In the genomic region with DNA sequence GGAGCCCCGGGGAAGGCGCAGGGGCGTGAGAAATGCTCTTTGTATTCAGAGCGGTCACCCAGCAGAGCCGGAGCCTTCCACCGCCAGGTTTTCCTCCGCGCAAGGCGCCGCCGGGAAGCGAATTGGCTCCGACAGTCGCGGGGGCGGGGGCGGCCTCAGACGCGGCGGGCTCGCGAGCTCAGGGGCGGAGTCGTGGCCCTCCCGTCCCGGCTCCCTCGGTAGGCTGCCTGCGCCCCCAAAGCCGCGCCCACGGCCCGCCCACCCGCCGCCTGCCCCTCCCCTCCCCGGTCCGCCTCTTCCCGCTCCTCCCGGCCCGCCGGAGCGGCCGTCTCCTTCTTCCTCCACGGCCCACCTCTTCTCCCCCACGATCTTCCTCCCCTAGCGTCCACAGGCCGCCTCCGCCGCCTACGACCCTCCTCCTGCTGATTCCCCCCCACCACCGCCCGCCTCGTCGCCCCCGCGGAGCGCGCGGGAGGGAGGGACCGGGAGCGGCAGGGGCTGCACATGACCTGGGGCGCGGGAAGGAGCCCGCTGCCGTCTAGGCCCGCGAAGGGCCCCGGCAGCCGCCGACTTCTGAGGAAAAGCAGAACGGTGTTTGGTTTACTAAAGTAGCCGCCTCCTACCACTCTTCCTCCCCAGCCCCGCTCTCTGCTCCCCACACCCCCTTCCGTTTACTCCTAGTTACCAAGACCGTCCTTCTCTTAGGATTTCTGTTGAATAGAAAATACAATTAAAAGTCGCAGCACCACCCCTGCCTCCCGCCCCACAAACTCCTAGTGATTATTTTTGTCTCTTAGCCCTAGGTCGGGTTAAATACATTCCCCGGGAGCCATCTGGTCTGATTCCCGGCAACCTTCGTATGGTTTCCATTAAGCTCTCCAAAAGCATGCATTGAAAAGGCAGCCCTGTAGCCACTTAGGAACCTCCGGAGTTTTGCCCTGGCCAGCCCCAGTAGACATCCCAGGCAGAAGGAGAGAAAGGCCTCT, we compare ENCODE assay signal across 8 cellular contexts. TPM values are rescaled to one million over a fixed set of nuclear protein-coding genes. Genes with fewer than 3 reads are reported as not detected.
A peak's percentile ranks its signal among the peaks of the same experiment; 100 is the strongest.
DNase-seq lines count a peak whose midpoint lies in the region; ATAC-seq, FAIRE-seq and TF ChIP-seq lines count a peak whose summit lies in the region.

No MANE protein-coding gene starts in this region.

- ATAC-seq in GM21360 (IDR thresholded peaks at IDR 0.05; ENCODE audit: unreplicated experiment) = peak; percentile 90

- H3K9me3 Mint-ChIP-seq in endothelial cell (ENCODE audit: unreplicated experiment) (no peaks in the 10 kb centered on the region), mesothelial cell of epicardium (peaks cover 7% of the 10 kb centered on the region)

- H3K27me3 Mint-ChIP-seq in endothelial cell (ENCODE audit: unreplicated experiment) (peaks cover 9% of the 10 kb centered on the region), mesothelial cell of epicardium (ENCODE audit: low read depth) (no peaks in the 10 kb centered on the region)

- peak; percentile 91 for FAIRE-seq in HTR-8/SVneo (lab: Jason Lieb, UNC)

- H3K4me3 Mint-ChIP-seq in endothelial cell (ENCODE audit: unreplicated experiment) = peak overlapping the region; percentile 81
- peak overlapping the region; percentile 67 for H3K4me3 Mint-ChIP-seq in mesothelial cell of epicardium

- H3K27ac Mint-ChIP-seq in endothelial cell (ENCODE audit: unreplicated experiment) (peak overlapping the region; percentile 93), mesothelial cell of epicardium (peak overlapping the region; percentile 100)

- peaks cover 26% of the 10 kb centered on the region for H3K4me1 Mint-ChIP-seq in endothelial cell (ENCODE audit: unreplicated experiment)
- H3K4me1 Mint-ChIP-seq in mesothelial cell of epicardium = peaks cover 43% of the 10 kb centered on the region

- TF ChIP-seq CTCF in endothelial cell (IDR thresholded peaks at IDR 0.05; ENCODE audit: unreplicated experiment) (no peak), mesothelial cell of epicardium (IDR thresholded peaks at IDR 0.05; ENCODE audit: unreplicated experiment) (peak; percentile 18)

- H3K36me3 Mint-ChIP-seq in endothelial cell (ENCODE audit: low read depth, unreplicated experiment) (no peaks in the 10 kb centered on the region), mesothelial cell of epicardium (no peaks in the 10 kb centered on the region)

- DNase-seq in CMK (ENCODE audit: low read depth) = peak; percentile 45
- DNase-seq in HTR-8/SVneo (ENCODE audit: insufficient read length, low spot score) = peak; percentile 81
- DNase-seq in NOMO-1 treated with dmso at 0.1 percent for 144 hours (lab: John Stamatoyannopoulos, UW; ENCODE audit: unreplicated experiment) = peak; percentile 90
- peak; percentile 92 for DNase-seq in activated CD8-positive, alpha-beta memory T cell treated with anti-CD3 and anti-CD28 coated beads, Interleukin-2, amount 50 U/mL, for 48 hours
- DNase-seq in endothelial cell (ENCODE audit: low spot score) = peak; percentile 97
- peak; percentile 89 to 93 for DNase-seq in mesothelial cell of epicardium (ENCODE audit: low spot score in 2 of 2, unreplicated experiment in 2 of 2)
- peak; percentile 69 for DNase-seq in stimulated activated CD8-positive, alpha-beta memory T cell treated with anti-CD3 and anti-CD28 coated beads, Interleukin-15, amount 100 ng/mL, for 24 hours (ENCODE audit: low read depth)

RNA-seq across cellular contexts. Expression of a gene that starts 53.2 kb away (rescaled TPM):
- not detected for total RNA-seq in endothelial cell (ENCODE audit: unreplicated experiment)
- not detected in 3 replicates for total RNA-seq in mesothelial cell of epicardium

Comparison
In these comparisons a context has a peak if more than half of its experiments do, and no peak if none do; other contexts are left out.
1. Peak in every context shown above with its lines: DNase-seq and ATAC-seq.
2. DNase-seq: peak in every context shown above with its lines; median percentile 97 in endothelial cell; 92 in activated CD8-positive, alpha-beta memory T cell treated with anti-CD3 and anti-CD28 coated beads, Interleukin-2, amount 50 U/mL, for 48 hours; 91 in mesothelial cell of epicardium; 90 in NOMO-1 treated with dmso at 0.1 percent for 144 hours; 81 in HTR-8/SVneo; 69 in stimulated activated CD8-positive, alpha-beta memory T cell treated with anti-CD3 and anti-CD28 coated beads, Interleukin-15, amount 100 ng/mL, for 24 hours; 45 in CMK.